14 cellular contexts compared by ENCODE assay signal in the genomic region with DNA sequence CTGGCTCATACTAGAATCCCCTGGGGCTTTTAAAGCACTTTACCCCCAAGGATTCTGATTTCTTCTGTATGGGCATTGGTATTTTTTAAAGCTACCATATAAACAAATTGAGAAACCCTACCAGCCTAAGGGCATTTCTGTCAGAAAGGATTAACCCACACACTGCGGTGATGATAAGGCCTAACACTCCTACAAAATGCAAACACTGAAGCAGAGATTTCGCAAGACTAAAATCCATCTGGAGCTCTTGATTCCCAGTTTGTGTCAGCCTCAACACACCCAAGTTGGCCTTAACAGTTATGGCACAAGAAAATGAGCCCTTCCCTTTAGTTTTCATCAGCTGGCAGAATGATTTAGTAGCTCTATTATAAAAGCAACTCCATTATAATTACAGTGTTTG.
A peak's percentile ranks its signal among the peaks of the same experiment; 100 is the strongest.
DNase-seq lines count a peak whose midpoint lies in the region; TF ChIP-seq lines count a peak whose summit lies in the region.
"Had no signal": no experiment of that assay in that cellular context is flagged by ENCODE, and none has a peak within 500 bp of the region (broad histone marks: within the 10 kb centered on the region; RNA-seq: fewer than 3 reads in every experiment).

No MANE protein-coding gene starts in this region.

- no peak overlapping the region for H2BK120ac ChIP-seq in mesendoderm (ENCODE audit: low read depth, low read length)

- H3K9me3 ChIP-seq in mammary epithelial cell (replicated peaks; ENCODE audit: insufficient read depth, low read length), result no peaks in the 10 kb centered on the region
- H3K9me3 ChIP-seq: left ventricle myocardium inferior had no signal

- H2AK5ac ChIP-seq in mesendoderm (ENCODE audit: low read length), result no peak overlapping the region

- no peak overlapping the region for H2AFZ ChIP-seq in mammary epithelial cell (ENCODE audit: low read depth, low read length)

- no peak overlapping the region for H3K23ac ChIP-seq in mesendoderm (ENCODE audit: low read length)

- no peak overlapping the region for H3K4ac ChIP-seq in mesendoderm (ENCODE audit: low read depth, low read length)

- H3K56ac ChIP-seq in mesendoderm (ENCODE audit: low read length), result no peak overlapping the region

- H3K4me1 ChIP-seq in mammary epithelial cell (ENCODE audit: insufficient read depth, low read length) (no peaks in the 10 kb centered on the region), mesendoderm (ENCODE audit: control insufficient read depth, low read depth, low read length) (no peaks in the 10 kb centered on the region)

- H2BK15ac ChIP-seq in mesendoderm (replicated peaks; ENCODE audit: low read depth), result no peak overlapping the region

- H3K4me2 ChIP-seq in mammary epithelial cell (ENCODE audit: insufficient read depth, low read depth, low read length), result no peak overlapping the region
- H3K4me2 ChIP-seq in mesendoderm (ENCODE audit: low read length), result no peak overlapping the region

- WGBS in mammary epithelial cell (ENCODE audit: low coverage, missing lambda C conversion rate), result 92% methylated on average over 2 of the region's 2 CpGs
- no CpG with 5 or more reads among the region's 2 CpGs for WGBS in mesendoderm (ENCODE audit: extremely low coverage, insufficient coverage, low lambda C conversion rate)

- intact Hi-C loops in mammary epithelial cell (cut with micrococcal nuclease), result no loop called here

- no peaks in the 10 kb centered on the region for H3K36me3 ChIP-seq in mammary epithelial cell (ENCODE audit: insufficient read depth, low read length)
- no peaks in the 10 kb centered on the region for H3K36me3 ChIP-seq in mesendoderm (ENCODE audit: control insufficient read depth, insufficient read depth, low read length)
- H3K36me3 ChIP-seq: left ventricle myocardium inferior had no signal

- BruUV-seq in mammary epithelial cell (replicated peaks; lab: Mats Ljungman, UMichigan), result no TSS peak

- CTCF ChIA-PET in mammary epithelial cell (lab: Charles Lee; ENCODE audit: low non-redundant PET), result no interaction called here

- H3K4me3 ChIP-seq in mammary epithelial cell (replicated peaks in 1 of 3; ENCODE audit: insufficient read depth in 1 of 3, low read depth in 2 of 3, low read length in 3 of 3) (no peak overlapping the region), mesendoderm (ENCODE audit: low read length) (no peak overlapping the region)
- H3K4me3 ChIP-seq: left ventricle myocardium inferior had no signal

- H3K9ac ChIP-seq in mammary epithelial cell (ENCODE audit: insufficient read depth, low read length), result no peak overlapping the region
- no peak overlapping the region for H3K9ac ChIP-seq in mesendoderm (ENCODE audit: low read length)

- no peak overlapping the region for H4K5ac ChIP-seq in mesendoderm (ENCODE audit: low read length)

- no peak for TF ChIP-seq CTCF in mammary epithelial cell (conservative IDR thresholded peaks at IDR 0.05 in 1 of 2, IDR thresholded peaks at IDR 0.05 in 1 of 2; ENCODE audit: extremely low read depth in 1 of 2, insufficient read depth in 1 of 2, low read depth in 1 of 2, low read length in 2 of 2)

- dilution Hi-C loops in mammary epithelial cell (cut with HindIII; ENCODE audit: low sequenced_read_pairs), result no loop called here

- in situ Hi-C loops in mammary epithelial cell (cut with MboI; ENCODE audit: low sequenced_read_pairs in 2 of 2), result no loop called here

- no peak overlapping the region for H3K18ac ChIP-seq in mesendoderm (ENCODE audit: low read length)

- DNase-seq in GM03348 (ENCODE audit: low spot score), result peak; percentile 20
- peak; percentile 32 for DNase-seq in MV-4-11 (lab: John Stamatoyannopoulos, UW)
- DNase-seq in mammary epithelial cell, result peak; percentile 9
- DNase-seq in mesendoderm, result peak; percentile 68
- DNase-seq in activated gamma-delta T cell (lab: John Stamatoyannopoulos, UW), result no peak
- no peak for DNase-seq in NCI-H146 (lab: John Stamatoyannopoulos, UW)
- DNase-seq in islet precursor cell, result no peak
- DNase-seq: activated CD8-positive, alpha-beta memory T cell treated with anti-CD3 and anti-CD28 coated beads, Interleukin-2, amount 50 U/mL, for 48 hours; CD4-positive, alpha-beta memory T cell; endodermal cell; left ventricle myocardium inferior; NCI-H2107; right cardiac atrium; stimulated activated naive CD4-positive, alpha-beta T cell treated with Interleukin-2 at 50 U/mL for 16 hours had no signal

- H4K20me1 ChIP-seq in mammary epithelial cell (ENCODE audit: insufficient read depth, low read length), result no peaks in the 10 kb centered on the region

- H3K27me3 ChIP-seq in mammary epithelial cell (ENCODE audit: insufficient read depth, low read length), result no peaks in the 10 kb centered on the region
- H3K27me3 ChIP-seq in mesendoderm (ENCODE audit: insufficient read depth, low read length, poor library complexity), result no peaks in the 10 kb centered on the region

- H3K27ac ChIP-seq in mammary epithelial cell (ENCODE audit: insufficient read depth, low read depth, low read length) (no peak overlapping the region), mesendoderm (ENCODE audit: low read depth, low read length) (no peak overlapping the region)
- H3K27ac ChIP-seq: left ventricle myocardium inferior had no signal

- H4K8ac ChIP-seq in mesendoderm (ENCODE audit: low read depth, low read length), result no peak overlapping the region

- no peaks in the 10 kb centered on the region for H3K79me1 ChIP-seq in mesendoderm (ENCODE audit: low read length)

- H3K79me2 ChIP-seq in mammary epithelial cell (ENCODE audit: insufficient read depth, low read length) (no peaks in the 10 kb centered on the region), mesendoderm (ENCODE audit: control insufficient read depth, insufficient read depth, low read length) (no peaks in the 10 kb centered on the region)

- H2BK5ac ChIP-seq in mesendoderm (ENCODE audit: low read length), result no peak overlapping the region

Comparison
In these comparisons a context has a peak if more than half of its experiments do, and no peak if none do; other contexts are left out.
1. DNase-seq: peak in GM03348 (single experiment), MV-4-11 (single experiment), mammary epithelial cell (single experiment) and mesendoderm (single experiment); none in activated gamma-delta T cell (single experiment), NCI-H146 (single experiment) and islet precursor cell (single experiment).